Comparison of ENCODE assay signal across 23 cellular contexts in the genomic region with DNA sequence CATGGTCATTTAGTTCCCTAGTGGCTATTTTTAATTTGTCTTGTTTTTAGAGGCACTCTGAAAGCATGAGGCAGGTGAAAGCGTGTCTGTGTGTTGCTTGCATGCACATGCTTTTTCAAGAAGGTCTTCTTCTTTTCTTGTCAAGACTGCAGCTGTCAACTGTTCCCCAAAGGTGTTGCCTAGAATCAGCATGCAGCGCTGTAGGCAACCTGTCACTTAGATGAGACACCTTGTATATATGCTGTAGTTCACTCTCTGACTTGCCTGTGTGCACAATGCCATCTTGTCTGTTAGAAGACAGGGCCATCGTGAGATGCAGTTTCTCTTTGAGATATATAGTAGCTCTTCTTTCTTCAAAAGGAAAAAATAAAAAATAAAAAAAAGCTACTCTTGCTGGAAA.
"Had no signal": no experiment of that assay in that cellular context is flagged by ENCODE, and none has a peak within 500 bp of the region (broad histone marks: within the 10 kb centered on the region; RNA-seq: fewer than 3 reads in every experiment).

No MANE protein-coding gene starts in this region.

- H3K9me3 ChIP-seq: left ventricle myocardium inferior, lower lobe of right lung, ovary, right atrium auricular region, sigmoid colon, testis, tibial nerve, upper lobe of right lung, vagina had no signal

- H2AFZ ChIP-seq: hepatocyte, neural progenitor cell had no signal

- H3K27ac ChIP-seq: hepatocyte, left ventricle myocardium inferior, lower lobe of right lung, neural progenitor cell, ovary, right atrium auricular region, sigmoid colon, skin epidermis, testis, tibial nerve, upper lobe of right lung, vagina had no signal

- H3K4me1 ChIP-seq: left ventricle myocardium inferior, lower lobe of right lung, neural progenitor cell, right atrium auricular region, testis, upper lobe of right lung, vagina had no signal

- H3K79me2 ChIP-seq: hepatocyte had no signal

- H3K4me2 ChIP-seq: neural progenitor cell had no signal

- H3K36me3 ChIP-seq: left ventricle myocardium inferior, lower lobe of right lung, neural progenitor cell, ovary, right atrium auricular region, sigmoid colon, tibial nerve, upper lobe of right lung, vagina had no signal

- H3K9ac ChIP-seq: neural progenitor cell had no signal

- DNase-seq: effector CD8-positive, alpha-beta T cell; foreskin melanocyte; head of caudate nucleus; kidney; left cardiac atrium; left ventricle myocardium inferior; lower lobe of right lung; natural killer cell; nucleus accumbens; ovary; sigmoid colon; stimulated activated CD4-positive, alpha-beta T cell treated with anti-CD3 and anti-CD28 coated beads, Interleukin-2, amount 100 ng/mL, for 24 hours; stimulated activated CD4-positive, alpha-beta T cell treated with anti-CD3 and anti-CD28 coated beads, Interleukin-4, amount 100 ng/mL, for 4 hours; stimulated activated naive B cell treated with anti-CD40 and anti-IgM and Interleukin-4, amounts not matched to agents 10 μg/mL and 1 μg/mL and 100 μg/mL, for 72 hours; stimulated activated naive CD8-positive, alpha-beta T cell treated with anti-CD3 and anti-CD28 coated beads, Interleukin-15, amount 100 ng/mL, for 72 hours; testis; upper lobe of right lung had no signal

- H3K27me3 ChIP-seq: hepatocyte, neural progenitor cell, ovary, right atrium auricular region, sigmoid colon, testis, tibial nerve, upper lobe of right lung, vagina had no signal

- H3K4me3 ChIP-seq: hepatocyte, left ventricle myocardium inferior, lower lobe of right lung, neural progenitor cell, ovary, right atrium auricular region, sigmoid colon, skin epidermis, testis, tibial nerve, upper lobe of right lung, vagina had no signal
